8 cellular contexts compared by ENCODE assay signal in the genomic region with DNA sequence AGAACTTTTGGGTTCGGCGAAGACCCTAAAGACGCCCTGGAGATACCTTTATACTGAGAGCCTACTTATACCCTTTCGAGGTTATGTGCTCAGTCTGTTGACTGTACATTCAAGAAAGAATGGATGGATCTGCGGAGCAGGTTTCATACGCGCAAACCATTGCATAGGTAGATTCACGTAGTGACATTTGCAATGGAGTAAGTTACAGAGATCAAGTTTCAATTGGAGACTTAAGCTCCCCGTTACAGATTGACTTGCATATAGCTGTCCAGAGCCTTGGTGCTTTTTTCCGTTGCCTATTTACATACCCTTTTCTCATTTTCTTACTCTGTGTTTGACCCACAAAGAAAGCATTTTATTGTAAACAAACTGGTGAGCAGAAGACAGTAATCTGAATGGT. TPM values are rescaled to one million over a fixed set of nuclear protein-coding genes. Genes with fewer than 3 reads are reported as not detected.
DNase-seq lines count a peak whose midpoint lies in the region; ATAC-seq and TF ChIP-seq lines count a peak whose summit lies in the region.

No MANE protein-coding gene starts in this region.

- ATAC-seq in activated naive CD8-positive, alpha-beta T cell treated with anti-CD3 and anti-CD28 coated beads, Interleukin-2, amount 50 U/mL, for 24 hours = no peak
- ATAC-seq in HG03095 (IDR thresholded peaks at IDR 0.05; ENCODE audit: unreplicated experiment) = no peak

- 4 to 5% methylated on average over 10 of the region's 10 CpGs for WGBS in tibial nerve, 2 donors

- H3K27me3 ChIP-seq in kidney epithelial cell (ENCODE audit: control insufficient read depth, insufficient read depth, low read length) (no peaks in the 10 kb centered on the region), tibial nerve (no peaks in the 10 kb centered on the region)

- H3K9me3 Mint-ChIP-seq in activated T-cell treated with anti-CD3 and anti-CD28 coated beads, Interleukin-2, amount 50 U/mL, for 24 hours = no peaks in the 10 kb centered on the region
- no peaks in the 10 kb centered on the region for H3K9me3 Mint-ChIP-seq in activated naive CD8-positive, alpha-beta T cell treated with anti-CD3 and anti-CD28 coated beads, Interleukin-2, amount 50 U/mL, for 24 hours

- peak overlapping the region in 2 of 4 donors; percentile 91 to 94 for H3K27ac ChIP-seq in tibial nerve

- DNase-seq in activated T-cell treated with anti-CD3 and anti-CD28 coated beads, Interleukin-2, amount 50 U/mL, for 24 hours = no peak
- no peak for DNase-seq in activated T-cell treated with anti-CD3 and anti-CD28 coated beads, Interleukin-2, amount 50 U/mL, for 1 hour
- no peak for DNase-seq in activated naive CD8-positive, alpha-beta T cell treated with anti-CD3 and anti-CD28 coated beads, Interleukin-2, amount 50 U/mL, for 24 hours
- no peak for DNase-seq in kidney epithelial cell (ENCODE audit: low read depth)
- no peak for DNase-seq in tibial nerve (ENCODE audit: low spot score in 2 of 2)
- DNase-seq in NCI-H1694 (lab: John Stamatoyannopoulos, UW) = no peak
- no peak for DNase-seq in globus pallidus (ENCODE audit: low spot score)

- H3K4me3 Mint-ChIP-seq in activated T-cell treated with anti-CD3 and anti-CD28 coated beads, Interleukin-2, amount 50 U/mL, for 24 hours = peak overlapping the region; percentile 95
- peak overlapping the region; percentile 86 for H3K4me3 Mint-ChIP-seq in activated naive CD8-positive, alpha-beta T cell treated with anti-CD3 and anti-CD28 coated beads, Interleukin-2, amount 50 U/mL, for 24 hours

- TF ChIP-seq POLR2A in tibial nerve (IDR thresholded peaks at IDR 0.05) = no peak

- H3K36me3 Mint-ChIP-seq in activated T-cell treated with anti-CD3 and anti-CD28 coated beads, Interleukin-2, amount 50 U/mL, for 24 hours (ENCODE audit: low read depth) = peaks cover 53% of the 10 kb centered on the region
- peaks cover 23% of the 10 kb centered on the region for H3K36me3 Mint-ChIP-seq in activated naive CD8-positive, alpha-beta T cell treated with anti-CD3 and anti-CD28 coated beads, Interleukin-2, amount 50 U/mL, for 24 hours (ENCODE audit: low read depth)

- peaks cover 6% of the 10 kb centered on the region for H3K27me3 Mint-ChIP-seq in activated T-cell treated with anti-CD3 and anti-CD28 coated beads, Interleukin-2, amount 50 U/mL, for 24 hours
- peaks cover 3% of the 10 kb centered on the region for H3K27me3 Mint-ChIP-seq in activated naive CD8-positive, alpha-beta T cell treated with anti-CD3 and anti-CD28 coated beads, Interleukin-2, amount 50 U/mL, for 24 hours

- H3K4me1 Mint-ChIP-seq in activated T-cell treated with anti-CD3 and anti-CD28 coated beads, Interleukin-2, amount 50 U/mL, for 24 hours (ENCODE audit: low read depth) = peaks cover 65% of the 10 kb centered on the region
- H3K4me1 Mint-ChIP-seq in activated naive CD8-positive, alpha-beta T cell treated with anti-CD3 and anti-CD28 coated beads, Interleukin-2, amount 50 U/mL, for 24 hours = peaks cover 53% of the 10 kb centered on the region

- TF ChIP-seq EP300 in tibial nerve (IDR thresholded peaks at IDR 0.05) = no peak

- no peak for TF ChIP-seq CTCF in kidney epithelial cell (IDR thresholded peaks at IDR 0.05; ENCODE audit: insufficient read depth, low read length, poor library complexity, severe bottlenecking)
- TF ChIP-seq CTCF in tibial nerve (IDR thresholded peaks at IDR 0.05) = no peak

- peak overlapping the region; percentile 92 for H3K4me3 ChIP-seq in kidney epithelial cell (ENCODE audit: low read depth, low read length)
- peak overlapping the region; percentile 65 to 99 (median 86) for H3K4me3 ChIP-seq in tibial nerve

- H3K9me3 ChIP-seq in tibial nerve = no peaks in the 10 kb centered on the region

- peak overlapping the region; percentile 100 for H3K27ac Mint-ChIP-seq in activated T-cell treated with anti-CD3 and anti-CD28 coated beads, Interleukin-2, amount 50 U/mL, for 24 hours
- H3K27ac Mint-ChIP-seq in activated naive CD8-positive, alpha-beta T cell treated with anti-CD3 and anti-CD28 coated beads, Interleukin-2, amount 50 U/mL, for 24 hours = peak overlapping the region; percentile 82

- no peaks in the 10 kb centered on the region for H3K36me3 ChIP-seq in kidney epithelial cell (ENCODE audit: control insufficient read depth, insufficient read depth, low read length)
- peaks cover 0 to 15% (median 0%) of the 10 kb centered on the region in 3 donors for H3K36me3 ChIP-seq in tibial nerve

- H3K4me1 ChIP-seq in tibial nerve = peaks cover 0 to 41% (median 21%) of the 10 kb centered on the region in 4 donors

RNA-seq across cellular contexts. Expression of a gene that starts 0.9 kb away (rescaled TPM):
- total RNA-seq in kidney epithelial cell (73.1 and 77.2 TPM in 2 replicates), tibial nerve (10 to 100 TPM; 47.9 to 79.3 (median 61.9) TPM)

RNA-seq across cellular contexts. Expression of a gene that starts 20.3 kb away (rescaled TPM):
- total RNA-seq in kidney epithelial cell (0.63 and 1.3 TPM in 2 replicates), tibial nerve (1 to 10 TPM in 1 of 4 donors, under 1 TPM in 2, not detected in 1; 0.20 to 2.6 (median 0.42) TPM)
